Comparison of ENCODE assay signal across 9 cellular contexts in the genomic region with DNA sequence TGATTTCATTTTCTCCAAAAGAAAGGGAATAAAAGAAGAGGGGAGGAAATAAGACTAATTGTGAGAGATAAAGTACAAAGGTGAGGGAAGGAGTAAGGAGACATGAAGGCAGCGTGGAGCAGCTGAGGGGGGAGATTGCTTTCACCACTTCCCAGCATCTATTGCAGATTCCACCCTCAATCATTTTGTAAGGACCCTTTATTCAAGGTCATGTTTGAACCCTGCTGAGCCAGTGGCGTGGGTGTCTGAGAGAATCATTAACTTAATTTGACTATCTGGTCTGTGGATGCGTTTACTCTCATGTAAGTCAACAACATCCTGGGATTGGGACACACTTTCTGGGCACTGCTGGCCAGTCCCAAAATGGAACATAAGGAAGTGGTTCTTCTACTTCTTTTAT. TPM values are rescaled to one million over a fixed set of nuclear protein-coding genes. Genes with fewer than 3 reads are reported as not detected.
DNase-seq lines count a peak whose midpoint lies in the region; TF ChIP-seq lines count a peak whose summit lies in the region.
"Not testable (repeated sequence)": the region's sequence is repeated elsewhere in the genome, so short reads cannot be mapped to it uniquely, and the experiment has no call there.
"Had no signal": no experiment of that assay in that cellular context is flagged by ENCODE, and none has a peak within 500 bp of the region (broad histone marks: within the 10 kb centered on the region; RNA-seq: fewer than 3 reads in every experiment).

A gene (plus strand): TSS at position 297 of the 400 bp plus-strand sequence. CDS start 67 bp downstream, at position 364.

- not testable (repeated sequence) for H3K9me2 ChIP-seq in neural cell (ENCODE audit: insufficient read depth, low read length)

- H3K4me3 ChIP-seq in liver (ENCODE audit: low read depth in 1 of 3, low read length in 3 of 3); neural cell (ENCODE audit: low read length): not testable (repeated sequence)

- 26% methylated on average over 1 of the region's 3 CpGs for WGBS in liver

- not testable (repeated sequence) for H3F3A ChIP-seq in neural cell (ENCODE audit: insufficient read depth, low read length, poor library complexity, severe bottlenecking)

- H4K20me1 ChIP-seq in neural cell (ENCODE audit: insufficient read depth): not testable (repeated sequence)

- not testable (repeated sequence) for H2AFZ ChIP-seq in neural cell (ENCODE audit: low read depth, low read length)

- H3K4me2 ChIP-seq in neural cell (ENCODE audit: low read length): not testable (repeated sequence)

- not testable (repeated sequence) for TF ChIP-seq EP300 in neural cell (conservative IDR thresholded peaks at IDR 0.05; ENCODE audit: poor library complexity, severe bottlenecking)

- not testable (repeated sequence) for H3K4me1 ChIP-seq in liver (ENCODE audit: control insufficient read depth in 4 of 4, insufficient read depth in 4 of 4, low read length in 3 of 4)

- not testable (repeated sequence) for H3K9me3 ChIP-seq in liver (ENCODE audit: control insufficient read depth in 4 of 4, low read length in 3 of 4); neural cell (ENCODE audit: low read length)

- H3K27ac ChIP-seq in liver (ENCODE audit: low read depth in 1 of 2, low read length in 2 of 2); neural cell (ENCODE audit: low read length): not testable (repeated sequence)

- TF ChIP-seq CTCF in liver (IDR thresholded peaks at IDR 0.05; ENCODE audit: low read depth, low read length, missing input control); neural cell (IDR thresholded peaks at IDR 0.05; ENCODE audit: poor library complexity, severe bottlenecking): not testable (repeated sequence)

- not testable (repeated sequence) for H3K36me3 ChIP-seq in liver (ENCODE audit: control insufficient read depth in 4 of 4, insufficient read depth in 3 of 4, low read depth in 1 of 4, low read length in 3 of 4); neural cell (ENCODE audit: insufficient read depth, low read length)

- TF ChIP-seq RAD21 in liver (IDR thresholded peaks at IDR 0.05); neural cell (conservative IDR thresholded peaks at IDR 0.05): not testable (repeated sequence)

- not testable (repeated sequence) for H3K79me2 ChIP-seq in neural cell (replicated peaks; ENCODE audit: insufficient read depth, low read length)

- peak within 1 kb of the TSS in 1 of 2 donors; percentile 22 for H3K9ac ChIP-seq in liver (ENCODE audit: low read depth in 1 of 2, low read length in 2 of 2)
- not testable (repeated sequence) for H3K9ac ChIP-seq in neural cell (ENCODE audit: low read length)

- H3K27me3 ChIP-seq in liver (ENCODE audit: control insufficient read depth in 4 of 4, insufficient read depth in 4 of 4, low read length in 3 of 4); neural cell (ENCODE audit: insufficient read depth, low read depth, low read length): not testable (repeated sequence)

- DNase-seq in RPMI8226: peak; percentile 1
- DNase-seq in dedifferentiated amniotic fluid mesenchymal stem cell (ENCODE audit: extremely low spot score): peak; percentile 7
- DNase-seq in kidney tubule cell (ENCODE audit: low spot score): peak; percentile 0

TF ChIP-seq in liver, 16 proteins besides CTCF, POLR2A, EP300 and RAD21:
- TF ChIP-seq JUND (IDR thresholded peaks at IDR 0.05): peak in 1 of 2 donors; percentile 9
- peak; percentile 58 to 61 for TF ChIP-seq RXRA (IDR thresholded peaks at IDR 0.05)
- peak; percentile 15 for TF ChIP-seq FOXA2 (IDR thresholded peaks at IDR 0.05)
- TF ChIP-seq EGR1 (IDR thresholded peaks at IDR 0.05; ENCODE audit: low read depth in 2 of 2): peak; percentile 78 to 90
- peak; percentile 40 to 42 for TF ChIP-seq HNF4A (conservative IDR thresholded peaks at IDR 0.05)
- TF ChIP-seq SP1 (IDR thresholded peaks at IDR 0.05): peak; percentile 49
- TF ChIP-seq YY1 (IDR thresholded peaks at IDR 0.05): peak; percentile 16
- peak; percentile 18 for TF ChIP-seq TAF1 (conservative IDR thresholded peaks at IDR 0.05)

RNA-seq across cellular contexts. Expression of the gene that starts here (rescaled TPM):
- 100 to 1,000 TPM; 103 to 450 TPM for total RNA-seq in liver
- polyA plus RNA-seq in liver (100 to 1,000 TPM; 347 to 506 TPM), neural cell (5.4 and 10.5 TPM in 2 replicates)
- polyA minus RNA-seq in neural cell: 3.2 and 6.4 TPM in 2 replicates
- total RNA-seq: CD4-positive, CD25-positive, alpha-beta regulatory T cell; G401 had no signal
- polyA plus RNA-seq: CD14-positive monocyte; CD8-positive, alpha-beta memory T cell had no signal

Comparison
In these comparisons a context has a peak if more than half of its experiments do, and no peak if none do; other contexts are left out.
1. RNA of the gene that starts here (polyA plus RNA-seq): 347 to 506 TPM in liver; 5.4 to 10.5 TPM in neural cell; every median in the first group is over 10 times any median in the second.
2. Peak in every context shown above with its lines, with median percentiles within 50 percentile points of each other: DNase-seq.